ENCODE assay signal across 10 cellular contexts in the genomic region with DNA sequence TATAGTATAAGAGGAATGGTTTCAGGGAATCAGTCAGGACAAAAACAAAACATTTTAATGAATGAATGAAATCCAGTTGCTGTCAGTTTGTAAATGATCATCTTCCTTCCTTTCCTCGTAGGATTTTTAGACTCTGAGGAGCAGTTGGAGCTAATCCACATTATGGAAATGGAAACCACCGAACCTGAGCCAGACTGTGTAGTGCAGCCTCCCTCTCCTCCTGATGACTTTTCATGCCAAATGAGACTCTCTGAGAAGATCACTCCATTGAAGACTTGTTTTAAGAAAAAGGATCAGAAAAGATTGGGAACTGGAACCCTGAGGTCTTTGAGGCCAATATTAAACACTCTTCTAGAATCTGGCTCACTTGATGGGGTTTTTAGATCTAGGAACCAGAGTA. TPM values are rescaled to one million over a fixed set of nuclear protein-coding genes. Genes with fewer than 3 reads are reported as not detected.
DNase-seq lines count a peak whose midpoint lies in the region; ATAC-seq, FAIRE-seq and TF ChIP-seq lines count a peak whose summit lies in the region.
"Had no signal": no experiment of that assay in that cellular context is flagged by ENCODE, and none has a peak within 500 bp of the region (broad histone marks: within the 10 kb centered on the region; RNA-seq: fewer than 3 reads in every experiment).

No MANE protein-coding gene starts in this region.

- no peaks in the 10 kb centered on the region for H3K9me3 Mint-ChIP-seq in activated CD8-positive, alpha-beta memory T cell treated with anti-CD3 and anti-CD28 coated beads, Interleukin-2, amount 10 ng/mL, durations not matched to agents 7 days and 5 days (ENCODE audit: low read depth)

- no peak for FAIRE-seq in H54 (lab: Jason Lieb, UNC)

- peak overlapping the region; percentile 98 for H3K9ac ChIP-seq in skeletal muscle satellite cell (ENCODE audit: low read depth, low read length)

- H3K9me3 ChIP-seq in RWPE2 (ENCODE audit: severe bottlenecking) (no peaks in the 10 kb centered on the region), skeletal muscle satellite cell (replicated peaks; ENCODE audit: low read length) (no peaks in the 10 kb centered on the region)

- TF ChIP-seq POLR2A in H54 (IDR thresholded peaks at IDR 0.05; ENCODE audit: low read depth, low read length), result no peak

- peak overlapping the region; percentile 79 for H3K4me3 ChIP-seq in RWPE2 (ENCODE audit: severe bottlenecking)
- H3K4me3 ChIP-seq in epithelial cell of proximal tubule (ENCODE audit: low read depth, low read length), result peak overlapping the region; percentile 91
- peak overlapping the region; percentile 80 for H3K4me3 ChIP-seq in skeletal muscle satellite cell (ENCODE audit: low read length)

- peak overlapping the region; percentile 96 for H3K4me3 Mint-ChIP-seq in activated CD8-positive, alpha-beta memory T cell treated with anti-CD3 and anti-CD28 coated beads, Interleukin-2, amount 10 ng/mL, durations not matched to agents 7 days and 5 days

- H3K4me1 ChIP-seq in RWPE2 (ENCODE audit: insufficient read depth, poor library complexity, severe bottlenecking) (peaks cover 44% of the 10 kb centered on the region), skeletal muscle satellite cell (ENCODE audit: control insufficient read depth, insufficient read depth, low read length) (peaks cover 44% of the 10 kb centered on the region)

- H3K4me2 ChIP-seq in skeletal muscle satellite cell (ENCODE audit: low read length), result peak overlapping the region; percentile 79

- H3K27me3 Mint-ChIP-seq in activated CD8-positive, alpha-beta memory T cell treated with anti-CD3 and anti-CD28 coated beads, Interleukin-2, amount 10 ng/mL, durations not matched to agents 7 days and 5 days, result no peaks in the 10 kb centered on the region

- ATAC-seq in activated CD8-positive, alpha-beta memory T cell treated with anti-CD3 and anti-CD28 coated beads, Interleukin-2, amount 10 ng/mL, durations not matched to agents 7 days and 5 days, result no peak
- ATAC-seq in RWPE2 (ENCODE audit: low read depth) (no peak), GM21737 (IDR thresholded peaks at IDR 0.05; ENCODE audit: unreplicated experiment) (no peak)

- H3K36me3 Mint-ChIP-seq in activated CD8-positive, alpha-beta memory T cell treated with anti-CD3 and anti-CD28 coated beads, Interleukin-2, amount 10 ng/mL, durations not matched to agents 7 days and 5 days, result peaks cover 62% of the 10 kb centered on the region

- peak overlapping the region; percentile 84 for H3K27ac ChIP-seq in RWPE2 (ENCODE audit: poor library complexity, severe bottlenecking)

- H3K4me1 Mint-ChIP-seq in activated CD8-positive, alpha-beta memory T cell treated with anti-CD3 and anti-CD28 coated beads, Interleukin-2, amount 10 ng/mL, durations not matched to agents 7 days and 5 days, result peaks cover 65% of the 10 kb centered on the region

- TF ChIP-seq CTCF in RWPE2 (IDR thresholded peaks at IDR 0.05; ENCODE audit: poor library complexity, severe bottlenecking) (no peak), epithelial cell of proximal tubule (conservative IDR thresholded peaks at IDR 0.05; ENCODE audit: low read depth, low read length) (no peak)

- H3K36me3 ChIP-seq in RWPE2 (ENCODE audit: low read depth), result peaks cover 77% of the 10 kb centered on the region
- peaks cover 69% of the 10 kb centered on the region for H3K36me3 ChIP-seq in skeletal muscle satellite cell (ENCODE audit: insufficient read depth, low read length)

- DNase-seq in activated CD8-positive, alpha-beta memory T cell treated with anti-CD3 and anti-CD28 coated beads, Interleukin-2, amount 10 ng/mL, durations not matched to agents 7 days and 5 days, result no peak
- DNase-seq in activated CD8-positive, alpha-beta memory T cell treated with anti-CD3 and anti-CD28 coated beads, Interleukin-2, amount 50 U/mL, for 48 hours, result no peak
- no peak for DNase-seq in RWPE2 (ENCODE audit: low spot score)
- no peak for DNase-seq in epithelial cell of proximal tubule (ENCODE audit: low read depth)
- no peak for DNase-seq in H54 (ENCODE audit: insufficient read length, low spot score)
- no peak for DNase-seq in AML-193 (lab: John Stamatoyannopoulos, UW)
- DNase-seq: activated CD4-positive, alpha-beta T cell treated with anti-CD3 and anti-CD28 coated beads, Interleukin-2, amount 50 U/mL, for 4 hours; NCI-H1436 had no signal

- peak overlapping the region; percentile 89 for H3K27ac Mint-ChIP-seq in activated CD8-positive, alpha-beta memory T cell treated with anti-CD3 and anti-CD28 coated beads, Interleukin-2, amount 10 ng/mL, durations not matched to agents 7 days and 5 days

- no peaks in the 10 kb centered on the region for H3K27me3 ChIP-seq in RWPE2 (ENCODE audit: insufficient read depth, poor library complexity, severe bottlenecking)
- H3K27me3 ChIP-seq in skeletal muscle satellite cell (ENCODE audit: control insufficient read depth, insufficient read depth, low read length), result no peaks in the 10 kb centered on the region

- CTCF ChIA-PET in activated CD8-positive, alpha-beta memory T cell treated with anti-CD3 and anti-CD28 coated beads, Interleukin-2, amount 10 ng/mL, durations not matched to agents 7 days and 5 days (lab: Charles Lee), result interaction anchor here (0.6 to 5.9 kb wide), 4 partner anchors 123 to 460 kb away, joined by 3 to 53 read pairs (median 3); partner anchors contain the start of gene SSR3

RNA-seq across cellular contexts. Expression of gene TIPARP, which starts 3.1 kb away (rescaled TPM):
- 10 to 100 TPM; 31.6 to 42.8 TPM for total RNA-seq in activated CD8-positive, alpha-beta memory T cell treated with anti-CD3 and anti-CD28 coated beads, Interleukin-2, amount 10 ng/mL, durations not matched to agents 7 days and 5 days
- total RNA-seq in epithelial cell of proximal tubule, result 40.6 and 52.9 TPM in 2 replicates
- 39.3 and 47.9 TPM in 2 replicates for total RNA-seq in skeletal muscle satellite cell (2012; rRNA removed)
